9 cellular contexts compared by ENCODE assay signal in the genomic region with DNA sequence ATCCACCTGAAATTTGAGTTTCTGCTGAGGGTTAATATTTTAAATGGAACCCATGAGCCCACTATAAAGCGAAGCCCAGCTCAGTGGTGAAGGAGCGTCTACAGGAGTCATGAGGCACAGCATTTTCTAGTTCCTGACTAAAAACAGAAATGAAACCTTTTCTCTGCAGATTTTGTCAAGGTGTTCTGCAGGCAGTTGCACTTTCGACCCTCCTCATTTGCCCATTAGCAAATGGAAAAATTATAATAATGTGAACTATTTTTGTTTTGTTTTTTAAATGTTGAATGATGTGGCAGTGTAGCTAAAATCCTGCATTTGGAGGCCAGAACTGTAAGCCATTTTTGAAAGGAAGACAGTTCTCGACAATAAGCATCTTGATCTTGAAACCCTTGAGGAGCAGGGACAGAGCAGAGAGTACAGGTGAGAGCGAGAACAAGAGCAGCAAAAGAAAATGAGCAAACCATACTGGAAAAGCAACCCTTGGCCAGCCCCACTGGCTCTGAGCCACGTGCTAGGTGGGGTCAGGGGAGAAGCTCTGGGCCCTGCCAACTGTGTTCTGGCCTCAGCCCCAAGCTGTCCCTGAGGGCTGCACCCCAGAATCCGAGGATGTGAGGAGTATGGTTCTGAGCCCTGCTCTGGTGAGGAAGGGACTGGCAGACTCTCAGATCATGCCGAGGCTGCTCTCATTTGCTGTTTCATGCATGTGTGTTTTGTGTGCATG. TPM values are rescaled to one million over a fixed set of nuclear protein-coding genes. Genes with fewer than 3 reads are reported as not detected.
DNase-seq lines count a peak whose midpoint lies in the region; ATAC-seq and TF ChIP-seq lines count a peak whose summit lies in the region.
"Had no signal": no experiment of that assay in that cellular context is flagged by ENCODE, and none has a peak within 500 bp of the region (broad histone marks: within the 10 kb centered on the region; RNA-seq: fewer than 3 reads in every experiment).

No MANE protein-coding gene starts in this region.

- H3K4me3 ChIP-seq in DOHH2 (ENCODE audit: low read length) (peak overlapping the region; percentile 90), OCI-LY1 (ENCODE audit: low read depth, low read length, poor library complexity, severe bottlenecking) (peak overlapping the region; percentile 56), osteoblast (ENCODE audit: insufficient read depth, low read length) (no peak overlapping the region)

- H3K27ac ChIP-seq in DOHH2 (ENCODE audit: low read depth, low read length) (peak overlapping the region; percentile 100), OCI-LY1 (ENCODE audit: low read depth, low read length, poor library complexity, severe bottlenecking) (peak overlapping the region; percentile 99), osteoblast (ENCODE audit: low read depth, low read length) (no peak overlapping the region)

- H3K36me3 ChIP-seq in DOHH2 (ENCODE audit: control insufficient read depth, low read length) = peaks cover 11% of the 10 kb centered on the region
- no peaks in the 10 kb centered on the region; the same call in 1 of the 2 replicates for H3K36me3 ChIP-seq in OCI-LY1 (ENCODE audit: insufficient read depth, low read length)
- H3K36me3 ChIP-seq in osteoblast (ENCODE audit: insufficient read depth, low read length) = no peaks in the 10 kb centered on the region

- peak; percentile 55 for ATAC-seq in GM19025 (IDR thresholded peaks at IDR 0.05; ENCODE audit: low read depth, unreplicated experiment)
- ATAC-seq in HG02852 (IDR thresholded peaks at IDR 0.05; ENCODE audit: unreplicated experiment) = peak; percentile 72
- ATAC-seq: CD8-positive, alpha-beta T cell had no signal

- H4K20me1 ChIP-seq in DOHH2 (ENCODE audit: control insufficient read depth, insufficient read depth, low read depth, low read length) (no peaks in the 10 kb centered on the region), OCI-LY1 (ENCODE audit: insufficient read depth, low read length) (no peaks in the 10 kb centered on the region), osteoblast (ENCODE audit: insufficient read depth, low read length) (no peaks in the 10 kb centered on the region)

- H3K9me2 ChIP-seq in DOHH2 (replicated peaks; ENCODE audit: control insufficient read depth, low read length) = no peaks in the 10 kb centered on the region
- no peaks in the 10 kb centered on the region for H3K9me2 ChIP-seq in OCI-LY1 (ENCODE audit: low read depth, low read length)

- H3K4me1 ChIP-seq in DOHH2 (ENCODE audit: control insufficient read depth, low read length) (peaks cover 72% of the 10 kb centered on the region), OCI-LY1 (ENCODE audit: insufficient read depth, low read length, severe bottlenecking) (peaks cover 57% of the 10 kb centered on the region), osteoblast (ENCODE audit: insufficient read depth, low read length) (peaks cover 4% of the 10 kb centered on the region)

- H3K9ac ChIP-seq in OCI-LY1 (ENCODE audit: low read length) = peak overlapping the region; percentile 76

- peak overlapping the region; percentile 100 for H3K4me2 ChIP-seq in DOHH2 (ENCODE audit: low read length)
- peak overlapping the region; percentile 69 for H3K4me2 ChIP-seq in OCI-LY1 (ENCODE audit: low read length)
- no peak overlapping the region for H3K4me2 ChIP-seq in osteoblast (ENCODE audit: insufficient read depth, low read length)

- H3K9me3 ChIP-seq in DOHH2 (ENCODE audit: control insufficient read depth, insufficient read depth, low read length) (0 out of 2 replicates have a peak, but pooled peaks cover 3% of the 10 kb centered on the region), OCI-LY1 (ENCODE audit: low read length) (no peaks in the 10 kb centered on the region; the same call in 1 of the 2 replicates), osteoblast (ENCODE audit: low read depth, low read length) (no peaks in the 10 kb centered on the region)

- H3F3A ChIP-seq in DOHH2 (ENCODE audit: control insufficient read depth, insufficient read depth) (peaks cover 18% of the 10 kb centered on the region), OCI-LY1 (ENCODE audit: insufficient read depth, low read length) (0 out of 2 replicates have a peak, but pooled peaks cover 3% of the 10 kb centered on the region)

- no peaks in the 10 kb centered on the region for H3K27me3 ChIP-seq in DOHH2 (ENCODE audit: control insufficient read depth, low read length)
- no peaks in the 10 kb centered on the region for H3K27me3 ChIP-seq in OCI-LY1 (ENCODE audit: insufficient read depth, low read length)
- H3K27me3 ChIP-seq in osteoblast (ENCODE audit: insufficient read depth, low read length) = no peaks in the 10 kb centered on the region

- TF ChIP-seq CTCF in DOHH2 (IDR thresholded peaks at IDR 0.05; ENCODE audit: low read depth, low read length, poor library complexity, severe bottlenecking) (no peak), OCI-LY1 (IDR thresholded peaks at IDR 0.05; ENCODE audit: low read length) (no peak), osteoblast (IDR thresholded peaks at IDR 0.05; ENCODE audit: extremely low read depth, low read depth, low read length) (no peak)

- DNase-seq in osteoblast (ENCODE audit: insufficient read length, low spot score, missing footprints) (no peak), HUDEP-2 (lab: John Stamatoyannopoulos, UW; ENCODE audit: unreplicated experiment in 76 of 76) (no peak), NCI-H2171 (lab: John Stamatoyannopoulos, UW) (no peak), HuH-7 (ENCODE audit: low spot score) (no peak)
- DNase-seq: CD8-positive, alpha-beta T cell had no signal

- H3K79me2 ChIP-seq in DOHH2 (ENCODE audit: control insufficient read depth, low read length) = peaks cover 15% of the 10 kb centered on the region
- no peaks in the 10 kb centered on the region for H3K79me2 ChIP-seq in OCI-LY1 (ENCODE audit: insufficient read depth, low read length)
- H3K79me2 ChIP-seq in osteoblast (ENCODE audit: insufficient read depth, low read length) = no peaks in the 10 kb centered on the region

- H2AFZ ChIP-seq in OCI-LY1 (ENCODE audit: low read length) = no peak overlapping the region
- no peak overlapping the region for H2AFZ ChIP-seq in osteoblast (ENCODE audit: low read length)

RNA-seq across cellular contexts. Expression of gene COPS8, which starts 26.4 kb away (rescaled TPM):
- 91.2 and 98.4 TPM in 2 replicates for total RNA-seq in osteoblast
